21 cellular contexts compared by ENCODE assay signal in genomic region chr2:46471002-46471583, GRCh38. TPM values are rescaled to one million over a fixed set of nuclear protein-coding genes. Genes with fewer than 3 reads are reported as not detected.
DNase-seq lines count a peak whose midpoint lies in the region; ATAC-seq and TF ChIP-seq lines count a peak whose summit lies in the region.
"Had no signal": no experiment of that assay in that cellular context is flagged by ENCODE, and none has a peak within 500 bp of the region (broad histone marks: within the 10 kb centered on the region; RNA-seq: fewer than 3 reads in every experiment).

No MANE protein-coding gene starts in this region.

- peaks cover 3% of the 10 kb centered on the region for H3K4me1 Mint-ChIP-seq in activated CD8-positive, alpha-beta T cell treated with anti-CD3 and anti-CD28 coated beads for 36 hours (ENCODE audit: low read depth)
- H3K4me1 Mint-ChIP-seq: CD4-positive, CD25-positive, alpha-beta regulatory T cell had no signal

- no peaks in the 10 kb centered on the region for H3K9me3 Mint-ChIP-seq in activated CD8-positive, alpha-beta T cell treated with anti-CD3 and anti-CD28 coated beads for 36 hours

- no peak overlapping the region for H3K4me3 Mint-ChIP-seq in activated CD8-positive, alpha-beta T cell treated with anti-CD3 and anti-CD28 coated beads for 36 hours
- H3K4me3 Mint-ChIP-seq: CD8-positive, alpha-beta T cell had no signal

- H3K27me3 ChIP-seq in lower lobe of right lung (ENCODE audit: low read depth), result no peaks in the 10 kb centered on the region
- H3K27me3 ChIP-seq: BE2C; BLaER1 treated with 17β-estradiol and CSF1 and Interleukin-3, amounts not matched to agents 10 nM and 100 nM had no signal

- H3K4me3 ChIP-seq in coronary artery (no peak overlapping the region), lower lobe of right lung (no peak overlapping the region)
- H3K4me3 ChIP-seq: A549; BLaER1 treated with 17β-estradiol and CSF1 and Interleukin-3, amounts not matched to agents 10 nM and 100 nM; GM23248 had no signal

- TF ChIP-seq CTCF in coronary artery (IDR thresholded peaks at IDR 0.05) (no peak), lower lobe of right lung (IDR thresholded peaks at IDR 0.05) (no peak)
- TF ChIP-seq CTCF in activated CD8-positive, alpha-beta T cell treated with anti-CD3 and anti-CD28 coated beads for 36 hours (IDR thresholded peaks at IDR 0.05), result no peak

- H3K4me1 ChIP-seq in lower lobe of right lung, result no peaks in the 10 kb centered on the region
- H3K4me1 ChIP-seq: A549, BE2C, Caco-2 had no signal

- CTCF ChIA-PET in activated CD8-positive, alpha-beta T cell treated with anti-CD3 and anti-CD28 coated beads for 36 hours (lab: Charles Lee), result no interaction called here

- ATAC-seq in lower lobe of right lung, result peak; percentile 54 to 59
- no peak for ATAC-seq in GM18907 (IDR thresholded peaks at IDR 0.05; ENCODE audit: unreplicated experiment)
- no peak for ATAC-seq in HG03565 (IDR thresholded peaks at IDR 0.05; ENCODE audit: unreplicated experiment)
- ATAC-seq in activated CD8-positive, alpha-beta T cell treated with anti-CD3 and anti-CD28 coated beads for 36 hours, result no peak
- ATAC-seq: CD8-positive, alpha-beta T cell had no signal

- DNase-seq in SKM-1 treated with dmso at 0.1 percent for 144 hours (lab: John Stamatoyannopoulos, UW; ENCODE audit: unreplicated experiment), result peak; percentile 25
- no peak for DNase-seq in SKM-1 (lab: John Stamatoyannopoulos, UW; ENCODE audit: unreplicated experiment)
- peak; percentile 43 for DNase-seq in coronary artery (ENCODE audit: low spot score)
- DNase-seq in lower lobe of right lung, result no peak
- no peak for DNase-seq in activated CD8-positive, alpha-beta T cell treated with anti-CD3 and anti-CD28 coated beads for 36 hours
- DNase-seq: 8988T; ACHN; BE2C; Caco-2; CD4-positive, CD25-positive, alpha-beta regulatory T cell; CD8-positive, alpha-beta T cell; DMS153; DND-41; GM23248; H7; HCEC 1CT had no signal

- peaks cover 2% of the 10 kb centered on the region for H3K36me3 Mint-ChIP-seq in activated CD8-positive, alpha-beta T cell treated with anti-CD3 and anti-CD28 coated beads for 36 hours (ENCODE audit: low read depth)

- no peak overlapping the region for H3K27ac Mint-ChIP-seq in activated CD8-positive, alpha-beta T cell treated with anti-CD3 and anti-CD28 coated beads for 36 hours
- H3K27ac Mint-ChIP-seq: CD4-positive, CD25-positive, alpha-beta regulatory T cell; CD8-positive, alpha-beta T cell had no signal

- intact Hi-C loops in lower lobe of right lung (cut with DNase I), result no loop called here
- intact Hi-C loops in activated CD8-positive, alpha-beta T cell treated with anti-CD3 and anti-CD28 coated beads for 36 hours (cut with micrococcal nuclease), result no loop called here

- no peaks in the 10 kb centered on the region for H3K27me3 Mint-ChIP-seq in activated CD8-positive, alpha-beta T cell treated with anti-CD3 and anti-CD28 coated beads for 36 hours

- H3K36me3 ChIP-seq in lower lobe of right lung, result no peaks in the 10 kb centered on the region
- H3K36me3 ChIP-seq: BE2C; BLaER1 treated with 17β-estradiol and CSF1 and Interleukin-3, amounts not matched to agents 10 nM and 100 nM had no signal

- H3K27ac ChIP-seq in coronary artery (no peak overlapping the region), lower lobe of right lung (no peak overlapping the region)
- H3K27ac ChIP-seq: A549, GM23248 had no signal

- no peaks in the 10 kb centered on the region for H3K9me3 ChIP-seq in lower lobe of right lung
- H3K9me3 ChIP-seq: A549, BE2C, Caco-2 had no signal

- POLR2A ChIA-PET in activated CD8-positive, alpha-beta T cell treated with anti-CD3 and anti-CD28 coated beads for 36 hours (lab: Charles Lee), result no interaction called here

RNA-seq across cellular contexts. Expression of gene TMEM247, which starts 8.3 kb away (rescaled TPM):
- not detected for total RNA-seq in lower lobe of right lung
- not detected for total RNA-seq in activated CD8-positive, alpha-beta T cell treated with anti-CD3 and anti-CD28 coated beads for 36 hours
- total RNA-seq: Caco-2; CD4-positive, CD25-positive, alpha-beta regulatory T cell; CD8-positive, alpha-beta T cell; GM23248; H1; H7 had no signal

Comparison
In these comparisons a context has a peak if more than half of its experiments do, and no peak if none do; other contexts are left out.
1. DNase-seq: peak in SKM-1 treated with dmso at 0.1 percent for 144 hours (single experiment) and coronary artery (single experiment); none in SKM-1 (single experiment), lower lobe of right lung (single experiment) and activated CD8-positive, alpha-beta T cell treated with anti-CD3 and anti-CD28 coated beads for 36 hours (single experiment).
2. ATAC-seq: peak in lower lobe of right lung (2 of 2); none in GM18907 (single experiment), HG03565 (single experiment) and activated CD8-positive, alpha-beta T cell treated with anti-CD3 and anti-CD28 coated beads for 36 hours (single experiment).